In genomic region chr7:75883265-75883824, GRCh38 we compare ENCODE assay signal across 7 cellular contexts. TPM values are rescaled to one million over a fixed set of nuclear protein-coding genes. Genes with fewer than 3 reads are reported as not detected.
DNase-seq lines count a peak whose midpoint lies in the region; ATAC-seq, FAIRE-seq and TF ChIP-seq lines count a peak whose summit lies in the region.
"Not testable (repeated sequence)": the region's sequence is repeated elsewhere in the genome, so short reads cannot be mapped to it uniquely, and the experiment has no call there.

No MANE protein-coding gene starts in this region.

- POLR2A ChIA-PET in HEK293 (lab: Yijun Ruan, JAX) (interaction anchor here (0.7 kb wide), 1 partner anchor 11 kb away, joined by 3 read pairs; no protein-coding TSS in a partner anchor), GM12878 (lab: Charles Lee) (interaction anchor here (0.6 to 1.2 kb wide), 3 partner anchors 32 to 45 kb away, joined by 3 read pairs; partner anchors contain the start of gene POR)

- peaks cover 21% of the 10 kb centered on the region for H3K4me1 Mint-ChIP-seq in T-helper 17 cell
- H3K4me1 Mint-ChIP-seq in stimulated activated memory B cell treated with anti-CD40 and anti-IgM and Interleukin-4, amounts not matched to agents 10 μg/mL and 1 μg/mL and 100 μg/mL, for 72 hours: peaks cover 35% of the 10 kb centered on the region

- in situ Hi-C loops in GM12878 (cut with MboI): not testable (repeated sequence)

- DNase-seq in GM18507 (ENCODE audit: extremely low spot score, insufficient read length, low read depth); T-helper 17 cell; GM12878 (ENCODE audit: low read depth, low spot score): not testable (repeated sequence)

- intact Hi-C loops in GM12878 (cut with micrococcal nuclease; ENCODE audit: unreplicated experiment): not testable (repeated sequence)

- H3K4me2 ChIP-seq in BLaER1 treated with 17β-estradiol and CSF1 and Interleukin-3, amounts not matched to agents 10 nM and 100 nM: peak overlapping the region in 9 of 11 experiments; percentile 1 to 97 (median 24); a peak in 9 of 22 replicates
- H3K4me2 ChIP-seq in GM12878 (ENCODE audit: control insufficient read depth, insufficient read depth): not testable (repeated sequence)

- peak overlapping the region; percentile 34 for H3K27ac Mint-ChIP-seq in T-helper 17 cell
- H3K27ac Mint-ChIP-seq in stimulated activated memory B cell treated with anti-CD40 and anti-IgM and Interleukin-4, amounts not matched to agents 10 μg/mL and 1 μg/mL and 100 μg/mL, for 72 hours: peak overlapping the region; percentile 8

- peaks cover 13% of the 10 kb centered on the region for H3K79me2 ChIP-seq in GM12878 (ENCODE audit: control insufficient read depth, insufficient read depth, low read length)

- ATAC-seq in HG03469 (IDR thresholded peaks at IDR 0.05; ENCODE audit: unreplicated experiment): peak; percentile 29
- ATAC-seq in T-helper 17 cell, GM12878: not testable (repeated sequence)
- ATAC-seq in stimulated activated memory B cell treated with anti-CD40 and anti-IgM and Interleukin-4, amounts not matched to agents 10 μg/mL and 1 μg/mL and 100 μg/mL, for 72 hours: peak; percentile 62

- not testable (repeated sequence) for H3K9me3 ChIP-seq in BLaER1 treated with 17β-estradiol and CSF1 and Interleukin-3, amounts not matched to agents 10 nM and 100 nM (replicated peaks in 1 of 11); HEK293 (ENCODE audit: control insufficient read depth, insufficient read depth, low read depth, low read length); T-helper 17 cell (ENCODE audit: control insufficient read depth, low read length, poor library complexity, severe bottlenecking); GM12878 (replicated peaks; ENCODE audit: control insufficient read depth, insufficient read depth, low read length)

- RAD21 ChIA-PET in GM12878 (lab: Charles Lee; ENCODE audit: unreplicated experiment): not testable (repeated sequence)

- H3K4me3 ChIP-seq in BLaER1 treated with 17β-estradiol and CSF1 and Interleukin-3, amounts not matched to agents 10 nM and 100 nM; HEK293 (ENCODE audit: low read depth, low read length); GM12878: not testable (repeated sequence)

- peaks cover 4 to 75% (median 14%) of the 10 kb centered on the region in 11 experiments; a peak in 13 of 22 replicates for H4K20me1 ChIP-seq in BLaER1 treated with 17β-estradiol and CSF1 and Interleukin-3, amounts not matched to agents 10 nM and 100 nM
- H4K20me1 ChIP-seq in GM12878 (ENCODE audit: control insufficient read depth, insufficient read depth): not testable (repeated sequence)

- WGBS in GM12878 (ENCODE audit: insufficient coverage, insufficient replicate concordance, low lambda C conversion rate, missing lambda C conversion rate): 54% methylated on average over 13 of the region's 13 CpGs

- FAIRE-seq in GM18507 (lab: Jason Lieb, UNC): peak; percentile 44
- not testable (repeated sequence) for FAIRE-seq in GM12878 (lab: Jason Lieb, UNC)

- TF ChIP-seq POLR2A in GM12878 (IDR thresholded peaks at IDR 0.05; ENCODE audit: low read depth, low read length): not testable (repeated sequence)

- TF ChIP-seq RAD21 in GM12878 (IDR thresholded peaks at IDR 0.05; ENCODE audit: insufficient read depth, low read depth, low read length): not testable (repeated sequence)

- not testable (repeated sequence) for BruUV-seq in GM12878 (replicated peaks; lab: Mats Ljungman, UMichigan)

- H3K9me3 Mint-ChIP-seq in stimulated activated memory B cell treated with anti-CD40 and anti-IgM and Interleukin-4, amounts not matched to agents 10 μg/mL and 1 μg/mL and 100 μg/mL, for 72 hours: not testable (repeated sequence)

- SMC1A ChIA-PET in GM12878 (lab: Charles Lee; ENCODE audit: uncharacterized antibody, unreplicated experiment): interaction anchor here (1.8 kb wide), 1 partner anchor 137 kb away, joined by 5 read pairs; no protein-coding TSS in a partner anchor

- not testable (repeated sequence) for H2AFZ ChIP-seq in GM12878 (ENCODE audit: control insufficient read depth, low read depth, low read length)

- TF ChIP-seq EP300 in GM12878 (IDR thresholded peaks at IDR 0.05; ENCODE audit: borderline replicate concordance in 1 of 2, control insufficient read depth in 1 of 2, low read depth in 2 of 2, low read length in 2 of 2): not testable (repeated sequence)

- H3K9ac ChIP-seq in BLaER1 treated with 17β-estradiol and CSF1 and Interleukin-3, amounts not matched to agents 10 nM and 100 nM: 0 out of 22 replicates have a peak overlapping the region, but pooled peaks of 2 of the 11 experiments have one; percentile 2 to 24
- H3K9ac ChIP-seq in GM12878 (ENCODE audit: control insufficient read depth, insufficient read depth, low read length): not testable (repeated sequence)

- not testable (repeated sequence) for H3K27me3 Mint-ChIP-seq in T-helper 17 cell; stimulated activated memory B cell treated with anti-CD40 and anti-IgM and Interleukin-4, amounts not matched to agents 10 μg/mL and 1 μg/mL and 100 μg/mL, for 72 hours

- H3K27me3 ChIP-seq in BLaER1 treated with 17β-estradiol and CSF1 and Interleukin-3, amounts not matched to agents 10 nM and 100 nM; GM12878 (replicated peaks in 1 of 2; ENCODE audit: control insufficient read depth in 2 of 2, insufficient read depth in 2 of 2, low read length in 1 of 2): not testable (repeated sequence)

- H3K27ac ChIP-seq in BLaER1 treated with 17β-estradiol and CSF1 and Interleukin-3, amounts not matched to agents 10 nM and 100 nM: peak overlapping the region in 1 of 11 experiments; percentile 24; a peak in 1 of 22 replicates
- H3K27ac ChIP-seq in HEK293 (ENCODE audit: extremely low read depth, low read depth, low read length); GM12878 (ENCODE audit: control insufficient read depth, insufficient read depth): not testable (repeated sequence)

- H3K4me3 Mint-ChIP-seq in T-helper 17 cell; stimulated activated memory B cell treated with anti-CD40 and anti-IgM and Interleukin-4, amounts not matched to agents 10 μg/mL and 1 μg/mL and 100 μg/mL, for 72 hours: not testable (repeated sequence)

- peaks cover 10% of the 10 kb centered on the region for H3K36me3 Mint-ChIP-seq in T-helper 17 cell (ENCODE audit: low read depth)
- peaks cover 44% of the 10 kb centered on the region for H3K36me3 Mint-ChIP-seq in stimulated activated memory B cell treated with anti-CD40 and anti-IgM and Interleukin-4, amounts not matched to agents 10 μg/mL and 1 μg/mL and 100 μg/mL, for 72 hours

- H3K36me3 ChIP-seq in BLaER1 treated with 17β-estradiol and CSF1 and Interleukin-3, amounts not matched to agents 10 nM and 100 nM: peaks cover 70 to 83% (median 77%) of the 10 kb centered on the region in 11 experiments
- peaks cover 34 to 77% of the 10 kb centered on the region in 2 experiments for H3K36me3 ChIP-seq in HEK293 (ENCODE audit: control insufficient read depth in 2 of 2, insufficient read depth in 1 of 2, low read length in 2 of 2)
- H3K36me3 ChIP-seq in GM12878 (ENCODE audit: control insufficient read depth in 2 of 2, insufficient read depth in 2 of 2, low read length in 1 of 2): peaks cover 6 to 13% of the 10 kb centered on the region in 2 experiments; a peak in 3 of 4 replicates

- CTCF ChIA-PET in HEK293 (lab: Yijun Ruan, JAX) (interaction anchor here (1.6 kb wide), 1 partner anchor 17 kb away, joined by 5 read pairs; no protein-coding TSS in a partner anchor), GM12878 (lab: Yijun Ruan, JAX) (interaction anchor here (0.8 kb wide), 1 partner anchor 18 kb away, joined by 3 read pairs; no protein-coding TSS in a partner anchor)

- H3K4me1 ChIP-seq in BLaER1 treated with 17β-estradiol and CSF1 and Interleukin-3, amounts not matched to agents 10 nM and 100 nM: peaks cover 41 to 64% (median 49%) of the 10 kb centered on the region in 10 experiments
- not testable (repeated sequence) for H3K4me1 ChIP-seq in HEK293 (ENCODE audit: control insufficient read depth, insufficient read depth, low read length); GM12878 (ENCODE audit: control insufficient read depth, insufficient read depth, low read length)

- TF ChIP-seq CTCF in HEK293 (tag by site-specific recombination; IDR thresholded peaks at IDR 0.05); GM12878 (IDR thresholded peaks at IDR 0.05 in 2 of 3, conservative IDR thresholded peaks at IDR 0.05 in 1 of 3; ENCODE audit: control insufficient read depth in 2 of 3, extremely low read depth in 1 of 3, insufficient read depth in 1 of 3, low read depth in 3 of 3, low read length in 3 of 3): not testable (repeated sequence)

RNA-seq across cellular contexts. Expression of gene RHBDD2, which starts 4.5 kb away (rescaled TPM):
- total RNA-seq in T-helper 17 cell (100 to 1,000 TPM; 136 to 140 TPM), GM12878 (2014; rRNA removed) (23.6 and 23.8 TPM in 2 replicates), GM12878 (2014; rRNA removed; fragmentation: Illumina TruSeq; extraction: Trizol) (6.7 and 8.8 TPM in 2 replicates), GM12878 (2021) (22.6 and 25.7 TPM in 2 replicates)
- total RNA-seq in GM12878 (2013; cell fraction: nucleolus; rRNA removed): 14.0 and 17.1 TPM in 2 replicates
- polyA plus RNA-seq in GM12878 (2011; ENCODE audit: low read depth): 16.1 TPM
- polyA plus RNA-seq in GM12878 (2011; rRNA removed) (4.9 and 14.5 TPM in 2 replicates), GM12878 (2014; fragmentation: Illumina TruSeq; extraction: Trizol) (7.0 and 13.1 TPM in 2 replicates), GM12878 (2014; fragmentation: Nextera tagmentation; extraction: Ambion mirVana) (1 to 10 TPM; 3.9 to 7.4 TPM), GM12878 (2014; rRNA removed) (19.3 and 21.1 TPM in 2 replicates), GM12878 (2016; fragmentation: Nextera tagmentation; extraction: Ambion mirVana) (10 to 100 TPM; 31.5 to 39.8 TPM)
- 25.6 and 27.5 TPM in 2 replicates for polyA plus RNA-seq in GM12878 (2011; cell fraction: cytosol; rRNA removed)
- 16.8 and 20.7 TPM in 2 replicates for polyA plus RNA-seq in GM12878 (2011; cell fraction: nucleus; rRNA removed)
- 19.6 and 27.6 TPM in 2 replicates for polyA plus RNA-seq in GM12878 (2012)
- polyA minus RNA-seq in GM12878 (2011; rRNA and poly(A)+ RNA removed): 17.5 and 19.5 TPM in 2 replicates
- 11.1 and 14.7 TPM in 2 replicates for polyA minus RNA-seq in GM12878 (2011; cell fraction: cytosol; rRNA and poly(A)+ RNA removed)
- 7.1 and 14.1 TPM in 2 replicates for polyA minus RNA-seq in GM12878 (2011; cell fraction: nucleus; rRNA and poly(A)+ RNA removed)

RNA-seq across cellular contexts. Expression of gene POR, which starts 31.6 kb away (rescaled TPM):
- total RNA-seq in T-helper 17 cell: 10 to 100 TPM; 48.7 to 51.0 TPM
- 89.1 and 114 TPM in 2 replicates for total RNA-seq in GM12878 (2013; cell fraction: nucleolus; rRNA removed)
- total RNA-seq in GM12878 (2014; rRNA removed): 67.6 and 75.5 TPM in 2 replicates
- total RNA-seq in GM12878 (2014; rRNA removed; fragmentation: Illumina TruSeq; extraction: Trizol): 15.3 and 16.2 TPM in 2 replicates
- total RNA-seq in GM12878 (2021): 72.2 and 75.8 TPM in 2 replicates
- 10.8 TPM for polyA plus RNA-seq in GM12878 (2011; ENCODE audit: low read depth)
- 7.9 and 16.0 TPM in 2 replicates for polyA plus RNA-seq in GM12878 (2011; rRNA removed)
- polyA plus RNA-seq in GM12878 (2011; cell fraction: cytosol; rRNA removed): 28.1 and 40.8 TPM in 2 replicates
- polyA plus RNA-seq in GM12878 (2011; cell fraction: nucleus; rRNA removed): 119 and 145 TPM in 2 replicates
- 32.6 and 32.8 TPM in 2 replicates for polyA plus RNA-seq in GM12878 (2012)
- 27.0 and 33.7 TPM in 2 replicates for polyA plus RNA-seq in GM12878 (2014; fragmentation: Illumina TruSeq; extraction: Trizol)
- 1 to 10 TPM; 2.2 to 8.2 TPM for polyA plus RNA-seq in GM12878 (2014; fragmentation: Nextera tagmentation; extraction: Ambion mirVana)
- 38.1 and 45.2 TPM in 2 replicates for polyA plus RNA-seq in GM12878 (2014; rRNA removed)
- 10 to 100 TPM; 55.7 to 59.0 TPM for polyA plus RNA-seq in GM12878 (2016; fragmentation: Nextera tagmentation; extraction: Ambion mirVana)
- polyA minus RNA-seq in GM12878 (2011; rRNA and poly(A)+ RNA removed): 18.7 and 36.8 TPM in 2 replicates
- 29.0 and 34.8 TPM in 2 replicates for polyA minus RNA-seq in GM12878 (2011; cell fraction: cytosol; rRNA and poly(A)+ RNA removed)
- 25.1 and 46.7 TPM in 2 replicates for polyA minus RNA-seq in GM12878 (2011; cell fraction: nucleus; rRNA and poly(A)+ RNA removed)

Comparison
In these comparisons a context has a peak if more than half of its experiments do, and no peak if none do; other contexts are left out.
1. RNA of gene RHBDD2, which starts 4.5 kb away (total RNA-seq): 136 to 140 TPM in T-helper 17 cell; 6.7 to 25.7 TPM in GM12878; every median in the first group is over 4 times any median in the second.